Comparison of ENCODE assay signal across 15 cellular contexts in genomic region chr1:159275891-159276290, GRCh38. TPM values are rescaled to one million over a fixed set of nuclear protein-coding genes. Genes with fewer than 3 reads are reported as not detected.
A peak's percentile ranks its signal among the peaks of the same experiment; 100 is the strongest.
DNase-seq lines count a peak whose midpoint lies in the region; ATAC-seq lines count a peak whose summit lies in the region.
"Had no signal": no experiment of that assay in that cellular context is flagged by ENCODE, and none has a peak within 500 bp of the region (broad histone marks: within the 10 kb centered on the region; RNA-seq: fewer than 3 reads in every experiment).

No MANE protein-coding gene starts in this region.

- no peak for ATAC-seq in GM18870 (IDR thresholded peaks at IDR 0.05; ENCODE audit: unreplicated experiment)
- ATAC-seq: A549; CD8-positive, alpha-beta T cell had no signal

- intact Hi-C loops in dendritic cell treated with granulocyte-macrophage colony-stimulating factor and Interleukin-4, amounts not matched to agents 40 ng/mL and 50 ng/mL, for 4 days (cut with micrococcal nuclease), result no loop called here

- peaks cover 18% of the 10 kb centered on the region for H3K36me3 Mint-ChIP-seq in dendritic cell treated with granulocyte-macrophage colony-stimulating factor and Interleukin-4, amounts not matched to agents 40 ng/mL and 50 ng/mL, for 4 days (ENCODE audit: low read depth)
- H3K36me3 Mint-ChIP-seq: CD8-positive, alpha-beta T cell had no signal

- peaks cover 84% of the 10 kb centered on the region for H3K4me1 Mint-ChIP-seq in dendritic cell treated with granulocyte-macrophage colony-stimulating factor and Interleukin-4, amounts not matched to agents 40 ng/mL and 50 ng/mL, for 4 days (ENCODE audit: low read depth)

- no peak overlapping the region for H3K4me3 Mint-ChIP-seq in dendritic cell treated with granulocyte-macrophage colony-stimulating factor and Interleukin-4, amounts not matched to agents 40 ng/mL and 50 ng/mL, for 4 days
- H3K4me3 Mint-ChIP-seq: CD4-positive, alpha-beta T cell; CD8-positive, alpha-beta T cell had no signal

- peak overlapping the region; percentile 23 for H3K27ac Mint-ChIP-seq in dendritic cell treated with granulocyte-macrophage colony-stimulating factor and Interleukin-4, amounts not matched to agents 40 ng/mL and 50 ng/mL, for 4 days
- H3K27ac Mint-ChIP-seq: CD4-positive, alpha-beta T cell; CD8-positive, alpha-beta T cell had no signal

- peak; percentile 2 for DNase-seq in HT1080 (ENCODE audit: low read depth)
- peak; percentile 46 for DNase-seq in renal cortical epithelial cell (ENCODE audit: low read depth)
- no peak for DNase-seq in dedifferentiated amniotic fluid mesenchymal stem cell (ENCODE audit: extremely low spot score)
- no peak for DNase-seq in C1 segment of cervical spinal cord (lab: John Stamatoyannopoulos, UW)
- DNase-seq: BE2C; Caco-2; Calu3; CD4-positive, alpha-beta T cell; CD8-positive, alpha-beta T cell; DMS79 treated with DMSO at 0.1 percent for 48 hours; GF-D8 had no signal

- no peaks in the 10 kb centered on the region for H3K27me3 Mint-ChIP-seq in dendritic cell treated with granulocyte-macrophage colony-stimulating factor and Interleukin-4, amounts not matched to agents 40 ng/mL and 50 ng/mL, for 4 days

- peaks cover 25% of the 10 kb centered on the region for H3K9me3 Mint-ChIP-seq in dendritic cell treated with granulocyte-macrophage colony-stimulating factor and Interleukin-4, amounts not matched to agents 40 ng/mL and 50 ng/mL, for 4 days
- H3K9me3 Mint-ChIP-seq: CD4-positive, alpha-beta T cell; CD8-positive, alpha-beta T cell had no signal

RNA-seq across cellular contexts. Expression of gene FCER1A, which starts 26.2 kb away (rescaled TPM):
- total RNA-seq in HT1080 (2014; rRNA removed; shearing (Covaris generic)), result not detected in 2 replicates
- not detected in 2 replicates for polyA plus RNA-seq in HT1080 (2015; cell fraction: cytosol; rRNA removed)
- polyA plus RNA-seq in HT1080 (2015; cell fraction: nucleus; rRNA removed), result not detected in 2 replicates
- not detected in 2 replicates for total RNA-seq in renal cortical epithelial cell
- total RNA-seq: A172; Caco-2; Calu3; CD8-positive, alpha-beta T cell had no signal

Comparison
In these comparisons a context has a peak if more than half of its experiments do, and no peak if none do; other contexts are left out.
1. DNase-seq: peak in HT1080 (single experiment) and renal cortical epithelial cell (single experiment); none in dedifferentiated amniotic fluid mesenchymal stem cell (single experiment) and C1 segment of cervical spinal cord (0 of 14).